Comparison of ENCODE assay signal across 20 cellular contexts in the genomic region with DNA sequence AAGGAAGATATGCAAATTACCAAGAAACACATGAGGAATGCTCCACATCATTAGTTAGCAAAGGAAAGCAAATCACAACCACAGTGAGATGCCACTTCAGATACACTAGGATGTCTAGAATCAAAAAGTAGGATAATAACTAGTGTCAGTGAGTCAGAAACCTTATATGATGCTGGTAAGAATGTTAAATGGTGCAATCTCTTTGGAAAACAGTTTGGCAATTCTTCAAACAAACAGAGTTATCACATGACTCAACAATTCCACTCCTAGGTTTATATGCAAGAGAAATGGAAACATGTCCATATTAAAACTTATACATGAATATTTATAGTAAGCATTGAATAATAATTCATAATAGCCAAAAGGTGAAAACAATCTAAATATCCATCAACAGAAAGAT.
"Had no signal": no experiment of that assay in that cellular context is flagged by ENCODE, and none has a peak within 500 bp of the region (broad histone marks: within the 10 kb centered on the region; RNA-seq: fewer than 3 reads in every experiment).

No MANE protein-coding gene starts in this region.

- H3K9me3 ChIP-seq: esophagus squamous epithelium, gastroesophageal sphincter, thyroid gland had no signal

- H3K27ac ChIP-seq: brain microvascular endothelial cell, esophagus squamous epithelium, gastroesophageal sphincter, heart left ventricle, left ventricle myocardium inferior, thyroid gland had no signal

- H3K4me3 ChIP-seq: esophagus squamous epithelium, gastroesophageal sphincter, heart left ventricle, left ventricle myocardium inferior, thyroid gland had no signal

- ATAC-seq: activated T-helper 17 cell treated with anti-CD3 and anti-CD28 coated beads, Interleukin-2, amount 50 U/mL, for 72 hours; gastroesophageal sphincter; heart left ventricle had no signal

- H3K36me3 ChIP-seq: brain microvascular endothelial cell, esophagus squamous epithelium, gastroesophageal sphincter, heart left ventricle, left ventricle myocardium inferior, thyroid gland had no signal

- H3K27me3 ChIP-seq: brain microvascular endothelial cell, esophagus squamous epithelium, gastroesophageal sphincter, heart left ventricle, thyroid gland had no signal

- H3K4me1 ChIP-seq: esophagus squamous epithelium, gastroesophageal sphincter, heart left ventricle, left ventricle myocardium inferior, thyroid gland had no signal

- DNase-seq: activated B cell treated with CpG ODN at 0.5 μM for 24 hours; activated CD4-positive, alpha-beta memory T cell treated with anti-CD3 and anti-CD28 coated beads for 36 hours; activated CD4-positive, alpha-beta T cell treated with anti-CD3 and anti-CD28 coated beads for 4 hours; activated naive CD4-positive, alpha-beta T cell; activated naive CD8-positive, alpha-beta T cell treated with anti-CD3 and anti-CD28 coated beads, Interleukin-2, amount 10 ng/mL, durations not matched to agents 7 days and 5 days; activated T-cell treated with anti-CD3 and anti-CD28 coated beads for 4 hours; anterior cingulate cortex; brain microvascular endothelial cell; cerebellar nuclear complex; effector CD8-positive, alpha-beta T cell; esophagus squamous epithelium; heart left ventricle; kidney glomerular epithelial cell; left ventricle myocardium inferior; mammary epithelial cell; stimulated activated CD4-positive, alpha-beta T cell treated with anti-CD3 and anti-CD28 coated beads, Interleukin-2, amount 100 ng/mL, for 24 hours; stimulated activated naive CD4-positive, alpha-beta T cell treated with Interleukin-2 at 50 U/mL for 16 hours; thyroid gland had no signal
